In the genomic region with DNA sequence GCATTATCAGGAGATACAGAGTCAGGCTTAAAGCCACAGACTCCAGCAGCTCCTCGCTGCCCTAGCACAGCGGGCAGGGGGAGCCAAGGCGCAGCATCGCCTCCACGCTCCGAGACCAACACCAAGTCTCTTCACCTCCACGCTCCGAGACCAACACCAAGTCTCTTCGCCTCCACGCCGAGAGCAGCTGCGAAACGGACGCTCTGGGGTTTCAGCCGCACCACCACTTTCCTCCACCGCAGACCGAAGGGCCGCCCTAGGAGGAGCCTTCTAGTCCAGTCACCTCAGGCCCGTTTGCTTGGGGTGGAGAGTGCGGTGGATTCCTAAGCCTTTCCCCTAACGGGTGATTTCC, we compare ENCODE assay signal across 8 cellular contexts. TPM values are rescaled to one million over a fixed set of nuclear protein-coding genes. Genes with fewer than 3 reads are reported as not detected.
A peak's percentile ranks its signal among the peaks of the same experiment; 100 is the strongest.
DNase-seq lines count a peak whose midpoint lies in the region; ATAC-seq and TF ChIP-seq lines count a peak whose summit lies in the region.

No MANE protein-coding gene starts in this region.

- peak overlapping the region; percentile 91 for H3K4me2 ChIP-seq in hepatocyte

- no peak for ATAC-seq in CD8-positive, alpha-beta T cell
- peak; percentile 22 for ATAC-seq in GM19043 (IDR thresholded peaks at IDR 0.05; ENCODE audit: low read depth, unreplicated experiment)
- ATAC-seq in HG03354 (IDR thresholded peaks at IDR 0.05; ENCODE audit: poor library complexity, severe bottlenecking, unreplicated experiment): peak; percentile 46

- peak overlapping the region; percentile 95 for H2AFZ ChIP-seq in hepatocyte

- peaks cover 23% of the 10 kb centered on the region for H3K4me1 Mint-ChIP-seq in CD8-positive, alpha-beta T cell (ENCODE audit: low read depth)

- intact Hi-C loops in CD8-positive, alpha-beta T cell (cut with DNase I, micrococcal nuclease): no loop called here

- H3K4me1 ChIP-seq in CD8-positive, alpha-beta T cell (ENCODE audit: insufficient read depth, low read length): peaks cover 8% of the 10 kb centered on the region
- H3K4me1 ChIP-seq in SJSA1 (replicated peaks) (peaks cover 16% of the 10 kb centered on the region), hepatocyte (ENCODE audit: insufficient read depth) (peaks cover 8% of the 10 kb centered on the region)

- H3K36me3 Mint-ChIP-seq in CD8-positive, alpha-beta T cell: no peaks in the 10 kb centered on the region

- peaks cover 10% of the 10 kb centered on the region for H3K27me3 Mint-ChIP-seq in CD8-positive, alpha-beta T cell (ENCODE audit: low read depth)

- H3K36me3 ChIP-seq in CD8-positive, alpha-beta T cell (ENCODE audit: insufficient read depth, low read length): no peaks in the 10 kb centered on the region
- H3K36me3 ChIP-seq in SJSA1 (no peaks in the 10 kb centered on the region), hepatocyte (replicated peaks; ENCODE audit: insufficient read depth, low read depth) (no peaks in the 10 kb centered on the region)

- no peaks in the 10 kb centered on the region for H3K9me3 Mint-ChIP-seq in CD8-positive, alpha-beta T cell

- POLR2A ChIA-PET in CD8-positive, alpha-beta T cell (lab: Charles Lee): no interaction called here

- H3K27ac ChIP-seq in CD8-positive, alpha-beta T cell (ENCODE audit: low read depth, low read length): no peak overlapping the region
- H3K27ac ChIP-seq in SJSA1 (0 out of 2 replicates have a peak overlapping the region, but pooled peaks have one; percentile 9), hepatocyte (peak overlapping the region; percentile 74)

- H3K9me3 ChIP-seq in CD8-positive, alpha-beta T cell (ENCODE audit: low read length): no peaks in the 10 kb centered on the region
- no peaks in the 10 kb centered on the region for H3K9me3 ChIP-seq in SJSA1 (replicated peaks)
- H3K9me3 ChIP-seq in hepatocyte (ENCODE audit: low read depth): no peaks in the 10 kb centered on the region

- peak overlapping the region; percentile 67 for H3K27ac Mint-ChIP-seq in CD8-positive, alpha-beta T cell

- peaks cover 44% of the 10 kb centered on the region for H3K79me2 ChIP-seq in hepatocyte

- WGBS in hepatocyte (ENCODE audit: low lambda C conversion rate, missing lambda C conversion rate): under 1% methylated on average over 21 of the region's 21 CpGs

- TF ChIP-seq CTCF in CD8-positive, alpha-beta T cell (IDR thresholded peaks at IDR 0.05): no peak
- TF ChIP-seq CTCF in hepatocyte (IDR thresholded peaks at IDR 0.05; ENCODE audit: poor library complexity): no peak

- no peaks in the 10 kb centered on the region for H3K9me2 ChIP-seq in hepatocyte (replicated peaks; ENCODE audit: insufficient read depth)

- CTCF ChIA-PET in CD8-positive, alpha-beta T cell (lab: Charles Lee): no interaction called here

- no peaks in the 10 kb centered on the region for H3K27me3 ChIP-seq in CD8-positive, alpha-beta T cell (ENCODE audit: insufficient read depth, low read length)
- H3K27me3 ChIP-seq in SJSA1 (replicated peaks) (no peaks in the 10 kb centered on the region; the same call in 1 of the 2 replicates), hepatocyte (no peaks in the 10 kb centered on the region)

- H3K4me3 Mint-ChIP-seq in CD8-positive, alpha-beta T cell: peak overlapping the region; percentile 87

- DNase-seq in CD8-positive, alpha-beta T cell: peak in 6 of 7 experiments; percentile 1 to 51 (median 14)
- DNase-seq in SJSA1 (ENCODE audit: low read depth in 1 of 2, low spot score in 2 of 2) (peak in 1 of 2 experiments; percentile 58), astrocyte of the hippocampus (ENCODE audit: low read depth, low spot score) (peak; percentile 76), hepatocyte (ENCODE audit: low spot score) (peak; percentile 68), putamen (ENCODE audit: low spot score) (peak; percentile 64), mesenteric fat pad (ENCODE audit: low spot score) (no peak)

- H4K20me1 ChIP-seq in hepatocyte (ENCODE audit: insufficient read depth, poor library complexity, severe bottlenecking): no peaks in the 10 kb centered on the region

- peak overlapping the region; percentile 75 for H3K4me3 ChIP-seq in CD8-positive, alpha-beta T cell (ENCODE audit: low read depth, low read length)
- H3K4me3 ChIP-seq in SJSA1 (peak overlapping the region; percentile 66), hepatocyte (peak overlapping the region; percentile 93)

RNA-seq across cellular contexts. Expression of a gene that starts 0.7 kb away (rescaled TPM):
- total RNA-seq in CD8-positive, alpha-beta T cell: 1 to 10 TPM; 3.3 to 3.6 TPM
- 26.4 and 31.2 TPM in 2 replicates for total RNA-seq in SJSA1 (2014; rRNA removed; shearing (Covaris generic))
- total RNA-seq in hepatocyte (30.8 and 31.4 TPM in 2 replicates), mesenteric fat pad (46.7 TPM)
- polyA plus RNA-seq in hepatocyte: 7.8 and 10.5 TPM in 2 replicates

RNA-seq across cellular contexts. Expression of a gene that starts 59.4 kb away (rescaled TPM):
- total RNA-seq in CD8-positive, alpha-beta T cell: not detected
- not detected in 2 replicates for total RNA-seq in SJSA1 (2014; rRNA removed; shearing (Covaris generic))
- total RNA-seq in hepatocyte (0.20 and 0.44 TPM in 2 replicates), mesenteric fat pad (not detected)
- 0.06 and 0.11 TPM in 2 replicates for polyA plus RNA-seq in hepatocyte
